10 cellular contexts compared by ENCODE assay signal in genomic region chr9:132486706-132487350, GRCh38.
DNase-seq lines count a peak whose midpoint lies in the region; ATAC-seq lines count a peak whose summit lies in the region.
"Had no signal": no experiment of that assay in that cellular context is flagged by ENCODE, and none has a peak within 500 bp of the region (broad histone marks: within the 10 kb centered on the region; RNA-seq: fewer than 3 reads in every experiment).

No MANE protein-coding gene starts in this region.

- peak overlapping the region in 1 of 2 donors; percentile 46 for H3K4me3 ChIP-seq in CD4-positive, alpha-beta memory T cell (ENCODE audit: low read length in 2 of 2)
- H3K4me3 ChIP-seq: sigmoid colon had no signal

- peak overlapping the region; percentile 67 to 88 (median 79) for H3K4me3 Mint-ChIP-seq in CD4-positive, alpha-beta memory T cell

- ATAC-seq in GM21515 (IDR thresholded peaks at IDR 0.05; ENCODE audit: unreplicated experiment): no peak

- no peaks in the 10 kb centered on the region for H3K9me3 ChIP-seq in CD4-positive, alpha-beta memory T cell (ENCODE audit: control insufficient read depth in 1 of 2, low read length in 2 of 2)
- H3K9me3 ChIP-seq: sigmoid colon had no signal

- H3K27ac ChIP-seq in CD4-positive, alpha-beta memory T cell (ENCODE audit: low read depth, low read length): peak overlapping the region; percentile 29
- H3K27ac ChIP-seq: sigmoid colon had no signal

- intact Hi-C loops in CD4-positive, alpha-beta memory T cell (cut with micrococcal nuclease): no loop called here

- peaks cover 0 to 2% (median 0%) of the 10 kb centered on the region in 8 donors for H3K9me3 Mint-ChIP-seq in CD4-positive, alpha-beta memory T cell

- H3K4me1 ChIP-seq in CD4-positive, alpha-beta memory T cell (ENCODE audit: insufficient read depth, low read length): peaks cover 27% of the 10 kb centered on the region
- H3K4me1 ChIP-seq: sigmoid colon had no signal

- DNase-seq in CD4-positive, alpha-beta memory T cell: peak in 1 of 5 donors; percentile 87
- DNase-seq in T-helper 9 cell: peak; percentile 39
- DNase-seq in activated gamma-delta T cell treated with Interleukin-2 at 50 U/mL for 16 hours: peak; percentile 45
- DNase-seq in retina: peak; percentile 70
- no peak for DNase-seq in mucosa of gallbladder (ENCODE audit: low spot score)
- DNase-seq in GM19238 (ENCODE audit: insufficient read length, low spot score): no peak
- DNase-seq in NCI-H226: no peak
- DNase-seq: NCI-H748 treated with DMSO at 0.1 percent for 48 hours, sigmoid colon had no signal

- no peaks in the 10 kb centered on the region for H3K36me3 ChIP-seq in CD4-positive, alpha-beta memory T cell (ENCODE audit: insufficient read depth, low read length)
- H3K36me3 ChIP-seq: sigmoid colon had no signal

- H3K27me3 ChIP-seq in CD4-positive, alpha-beta memory T cell (ENCODE audit: insufficient read depth, low read length): no peaks in the 10 kb centered on the region

- peaks cover 0 to 2% of the 10 kb centered on the region in 2 donors for H3K36me3 Mint-ChIP-seq in CD4-positive, alpha-beta memory T cell

- H3K27ac Mint-ChIP-seq in CD4-positive, alpha-beta memory T cell: peak overlapping the region; percentile 53 to 97 (median 93)

- CTCF ChIA-PET in CD4-positive, alpha-beta memory T cell (lab: Charles Lee; ENCODE audit: partially characterized antibody): interaction anchor here (1.5 kb wide), 1 partner anchor 20 kb away, joined by 3 read pairs; no protein-coding TSS in a partner anchor

- peaks cover 5 to 7% of the 10 kb centered on the region in 2 donors for H3K27me3 Mint-ChIP-seq in CD4-positive, alpha-beta memory T cell

- POLR2A ChIA-PET in CD4-positive, alpha-beta memory T cell (lab: Charles Lee; ENCODE audit: partially characterized antibody): interaction anchor here (1.5 kb wide), 1 partner anchor 22 kb away, joined by 4 read pairs; no protein-coding TSS in a partner anchor

- peaks cover 18 to 32% (median 25%) of the 10 kb centered on the region in 4 donors for H3K4me1 Mint-ChIP-seq in CD4-positive, alpha-beta memory T cell

Comparison
In these comparisons a context has a peak if more than half of its experiments do, and no peak if none do; other contexts are left out.
1. DNase-seq: peak in T-helper 9 cell (single experiment), activated gamma-delta T cell treated with Interleukin-2 at 50 U/mL for 16 hours (single experiment) and retina (single experiment); none in mucosa of gallbladder (single experiment), GM19238 (single experiment) and NCI-H226 (single experiment).